In genomic region chr20:43844778-43845614, GRCh38 we compare ENCODE assay signal across 9 cellular contexts.
DNase-seq lines count a peak whose midpoint lies in the region; ATAC-seq and TF ChIP-seq lines count a peak whose summit lies in the region.
"Had no signal": no experiment of that assay in that cellular context is flagged by ENCODE, and none has a peak within 500 bp of the region (broad histone marks: within the 10 kb centered on the region; RNA-seq: fewer than 3 reads in every experiment).

No MANE protein-coding gene starts in this region.

- DNase-seq in H4 (ENCODE audit: low spot score) (peak; percentile 96), NCI-H2107 treated with DMSO at 0.1 percent for 48 hours (lab: John Stamatoyannopoulos, UW; ENCODE audit: unreplicated experiment) (peak; percentile 58), dermis microvascular lymphatic vessel endothelial cell (ENCODE audit: low read depth in 2 of 2) (peak; percentile 87 to 90), neuronal stem cell (ENCODE audit: low spot score) (no peak), endothelial cell (ENCODE audit: low spot score) (no peak)
- DNase-seq in activated CD4-positive, alpha-beta memory T cell treated with anti-CD3 and anti-CD28 coated beads, Interleukin-2, amount 10 ng/mL, durations not matched to agents 7 days and 5 days = no peak

- H3K9me3 Mint-ChIP-seq in endothelial cell (ENCODE audit: unreplicated experiment) = no peaks in the 10 kb centered on the region
- H3K9me3 Mint-ChIP-seq in activated CD4-positive, alpha-beta memory T cell treated with anti-CD3 and anti-CD28 coated beads, Interleukin-2, amount 10 ng/mL, durations not matched to agents 7 days and 5 days = no peaks in the 10 kb centered on the region

- H2BK120ac ChIP-seq in neuronal stem cell (ENCODE audit: low read depth, low read length) = no peak overlapping the region

- no peak overlapping the region for H2BK12ac ChIP-seq in neuronal stem cell (ENCODE audit: low read length)

- no peak overlapping the region for H3K14ac ChIP-seq in neuronal stem cell (ENCODE audit: low read length)

- H3K36me3 Mint-ChIP-seq in endothelial cell (ENCODE audit: low read depth, unreplicated experiment) = no peaks in the 10 kb centered on the region
- no peaks in the 10 kb centered on the region for H3K36me3 Mint-ChIP-seq in activated CD4-positive, alpha-beta memory T cell treated with anti-CD3 and anti-CD28 coated beads, Interleukin-2, amount 10 ng/mL, durations not matched to agents 7 days and 5 days (ENCODE audit: low read depth)

- no peak overlapping the region for H2AK5ac ChIP-seq in neuronal stem cell (ENCODE audit: low read depth, low read length)

- WGBS in neuronal stem cell (ENCODE audit: extremely low coverage in 2 of 2, insufficient read length in 2 of 2, insufficient replicate concordance in 1 of 2), 2 donors = no CpG with 5 or more reads among the region's 6 CpGs

- no peak overlapping the region for H3K27ac ChIP-seq in neuronal stem cell (replicated peaks; ENCODE audit: low read length)
- H3K27ac ChIP-seq: neutrophil had no signal

- ATAC-seq in HG03135 (IDR thresholded peaks at IDR 0.05; ENCODE audit: unreplicated experiment) = no peak
- no peak for ATAC-seq in GM18909 (IDR thresholded peaks at IDR 0.05; ENCODE audit: poor library complexity, unreplicated experiment)

- no peaks in the 10 kb centered on the region for H3K9me3 ChIP-seq in neuronal stem cell (replicated peaks in 1 of 2; ENCODE audit: control insufficient read depth in 2 of 2, insufficient read depth in 1 of 2, low read depth in 1 of 2, low read length in 2 of 2)
- H3K9me3 ChIP-seq: neutrophil had no signal

- peaks cover 0 to 2% (median 0%) of the 10 kb centered on the region in 3 experiments for H3K27me3 ChIP-seq in neuronal stem cell (ENCODE audit: control insufficient read depth in 3 of 3, insufficient read depth in 3 of 3, low read depth in 1 of 3, low read length in 3 of 3)

- no peaks in the 10 kb centered on the region for H3K79me1 ChIP-seq in neuronal stem cell (ENCODE audit: low read depth, low read length)

- no peak overlapping the region for H3K4me2 ChIP-seq in neuronal stem cell (ENCODE audit: insufficient read depth, low read length, poor library complexity, severe bottlenecking)

- CTCF ChIA-PET in activated CD4-positive, alpha-beta memory T cell treated with anti-CD3 and anti-CD28 coated beads, Interleukin-2, amount 10 ng/mL, durations not matched to agents 7 days and 5 days (lab: Charles Lee) = interaction anchor here (0.6 to 7.9 kb wide), 3 partner anchors 95 to 246 kb away, joined by 3 to 56 read pairs (median 7); no protein-coding TSS in a partner anchor

- peaks cover 27% of the 10 kb centered on the region for H3K4me1 Mint-ChIP-seq in endothelial cell (ENCODE audit: unreplicated experiment)
- peaks cover 44% of the 10 kb centered on the region for H3K4me1 Mint-ChIP-seq in activated CD4-positive, alpha-beta memory T cell treated with anti-CD3 and anti-CD28 coated beads, Interleukin-2, amount 10 ng/mL, durations not matched to agents 7 days and 5 days

- H3K27ac Mint-ChIP-seq in endothelial cell (ENCODE audit: unreplicated experiment) = no peak overlapping the region
- no peak overlapping the region for H3K27ac Mint-ChIP-seq in activated CD4-positive, alpha-beta memory T cell treated with anti-CD3 and anti-CD28 coated beads, Interleukin-2, amount 10 ng/mL, durations not matched to agents 7 days and 5 days

- peak overlapping the region; percentile 56 for H2BK5ac ChIP-seq in neuronal stem cell (ENCODE audit: low read length)

- no peak overlapping the region for H4K8ac ChIP-seq in neuronal stem cell (ENCODE audit: low read depth, low read length)

- H2AFZ ChIP-seq in neuronal stem cell (ENCODE audit: low read length) = no peak overlapping the region

- H3K4me3 ChIP-seq in neuronal stem cell (ENCODE audit: low read length in 2 of 2) = no peak overlapping the region

- H3K36me3 ChIP-seq in neuronal stem cell (replicated peaks in 1 of 2; ENCODE audit: control insufficient read depth in 2 of 2, insufficient read depth in 2 of 2, low read length in 2 of 2) = no peaks in the 10 kb centered on the region
- H3K36me3 ChIP-seq: neutrophil had no signal

- H2BK15ac ChIP-seq in neuronal stem cell (ENCODE audit: low read length) = no peak overlapping the region

- H3K4me3 Mint-ChIP-seq in endothelial cell (ENCODE audit: unreplicated experiment) = no peak overlapping the region
- no peak overlapping the region for H3K4me3 Mint-ChIP-seq in activated CD4-positive, alpha-beta memory T cell treated with anti-CD3 and anti-CD28 coated beads, Interleukin-2, amount 10 ng/mL, durations not matched to agents 7 days and 5 days

- POLR2A ChIA-PET in activated CD4-positive, alpha-beta memory T cell treated with anti-CD3 and anti-CD28 coated beads, Interleukin-2, amount 10 ng/mL, durations not matched to agents 7 days and 5 days (lab: Charles Lee) = interaction anchor here (0.9 to 2.8 kb wide), 3 partner anchors 10 to 114 kb away, joined by 3 to 13 read pairs (median 3); no protein-coding TSS in a partner anchor

- H3K23ac ChIP-seq in neuronal stem cell (ENCODE audit: low read depth, low read length, poor library complexity) = no peak overlapping the region

- TF ChIP-seq CTCF in endothelial cell (IDR thresholded peaks at IDR 0.05; ENCODE audit: unreplicated experiment) = no peak

- no peak overlapping the region for H3K4ac ChIP-seq in neuronal stem cell (ENCODE audit: low read length)

- no peak overlapping the region for H4K91ac ChIP-seq in neuronal stem cell (ENCODE audit: low read depth, low read length, poor library complexity)

- peaks cover 0 to 11% of the 10 kb centered on the region in 2 donors for H3K4me1 ChIP-seq in neuronal stem cell (ENCODE audit: control insufficient read depth in 2 of 2, insufficient read depth in 1 of 2, low read depth in 1 of 2, low read length in 2 of 2)

- peaks cover 8% of the 10 kb centered on the region for H3K27me3 Mint-ChIP-seq in endothelial cell (ENCODE audit: unreplicated experiment)
- H3K27me3 Mint-ChIP-seq in activated CD4-positive, alpha-beta memory T cell treated with anti-CD3 and anti-CD28 coated beads, Interleukin-2, amount 10 ng/mL, durations not matched to agents 7 days and 5 days = peaks cover 21% of the 10 kb centered on the region

- no peak overlapping the region for H3K18ac ChIP-seq in neuronal stem cell (ENCODE audit: low read length)

- H3K9ac ChIP-seq in neuronal stem cell (ENCODE audit: low read depth, low read length, poor library complexity) = no peak overlapping the region

Comparison
In these comparisons a context has a peak if more than half of its experiments do, and no peak if none do; other contexts are left out.
1. DNase-seq: peak in H4 (single experiment), NCI-H2107 treated with DMSO at 0.1 percent for 48 hours (single experiment) and dermis microvascular lymphatic vessel endothelial cell (2 of 2); none in neuronal stem cell (single experiment), endothelial cell (single experiment) and activated CD4-positive, alpha-beta memory T cell treated with anti-CD3 and anti-CD28 coated beads, Interleukin-2, amount 10 ng/mL, durations not matched to agents 7 days and 5 days (single experiment).